ENCODE assay signal across 20 cellular contexts in the genomic region with DNA sequence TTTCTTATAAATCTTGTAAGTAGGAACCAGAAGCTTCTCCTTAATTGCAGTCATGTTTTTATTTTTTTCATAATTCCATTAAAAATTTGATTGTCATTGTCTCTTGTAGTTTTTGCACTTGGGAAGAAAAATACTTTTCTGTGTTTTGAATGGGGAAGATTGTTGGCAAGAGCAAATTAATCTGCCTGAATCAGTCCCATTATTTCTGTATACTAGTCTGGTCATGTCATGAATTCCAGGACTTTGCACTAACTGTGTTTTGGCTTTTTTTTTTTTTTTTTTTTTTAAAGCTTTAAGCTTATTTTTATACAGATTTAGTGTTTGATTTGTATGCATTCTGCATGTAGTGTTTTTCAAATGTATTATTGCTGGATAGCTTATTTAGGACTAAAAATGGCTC. TPM values are rescaled to one million over a fixed set of nuclear protein-coding genes. Genes with fewer than 3 reads are reported as not detected.
DNase-seq lines count a peak whose midpoint lies in the region; ATAC-seq, FAIRE-seq and TF ChIP-seq lines count a peak whose summit lies in the region.
"Had no signal": no experiment of that assay in that cellular context is flagged by ENCODE, and none has a peak within 500 bp of the region (broad histone marks: within the 10 kb centered on the region; RNA-seq: fewer than 3 reads in every experiment).

No MANE protein-coding gene starts in this region.

- H4K20me1 ChIP-seq in mammary epithelial cell (ENCODE audit: insufficient read depth, low read length), result no peaks in the 10 kb centered on the region

- in situ Hi-C loops in mammary epithelial cell (cut with MboI; ENCODE audit: low sequenced_read_pairs in 2 of 2), result no loop called here

- H3K36me3 ChIP-seq in mammary epithelial cell (ENCODE audit: insufficient read depth, low read length), result peaks cover 11% of the 10 kb centered on the region

- H3K36me3 Mint-ChIP-seq in MCF 10A (ENCODE audit: insufficient read depth, unreplicated experiment), result peaks cover 41% of the 10 kb centered on the region
- peaks cover 34% of the 10 kb centered on the region for H3K36me3 Mint-ChIP-seq in activated CD8-positive, alpha-beta T cell treated with anti-CD3 and anti-CD28 coated beads for 36 hours (ENCODE audit: low read depth)

- FAIRE-seq in frontal cortex (lab: Jason Lieb, UNC), result peak; percentile 70
- FAIRE-seq: A549, GM19239, H1, HepG2 had no signal

- intact Hi-C loops in mammary epithelial cell (cut with micrococcal nuclease), result no loop called here
- intact Hi-C loops in MCF 10A (cut with micrococcal nuclease), result no loop called here
- intact Hi-C loops in activated CD8-positive, alpha-beta T cell treated with anti-CD3 and anti-CD28 coated beads for 36 hours (cut with micrococcal nuclease), result no loop called here

- no peaks in the 10 kb centered on the region for H3K27me3 ChIP-seq in mammary epithelial cell (ENCODE audit: insufficient read depth, low read length)

- no peak for ATAC-seq in GM18498 (IDR thresholded peaks at IDR 0.05; ENCODE audit: unreplicated experiment)
- no peak for ATAC-seq in activated CD8-positive, alpha-beta T cell treated with anti-CD3 and anti-CD28 coated beads for 36 hours
- ATAC-seq: A549, HepG2 had no signal

- no peak overlapping the region for H3K9ac ChIP-seq in mammary epithelial cell (ENCODE audit: insufficient read depth, low read length)

- H3K4me3 ChIP-seq in mammary epithelial cell (replicated peaks in 1 of 3; ENCODE audit: insufficient read depth in 1 of 3, low read depth in 2 of 3, low read length in 3 of 3) (peak overlapping the region in 1 of 3 experiments; percentile 5), epithelial cell of esophagus (ENCODE audit: low read length) (no peak overlapping the region)
- H3K4me3 ChIP-seq: A549 had no signal

- peak overlapping the region; percentile 1 for H3K27ac ChIP-seq in mammary epithelial cell (ENCODE audit: insufficient read depth, low read depth, low read length)
- H3K27ac ChIP-seq: 22Rv1, A549, C4-2B had no signal

- peaks cover 15% of the 10 kb centered on the region for H3K79me2 ChIP-seq in mammary epithelial cell (ENCODE audit: insufficient read depth, low read length)

- POLR2A ChIA-PET in MCF 10A (lab: Yijun Ruan, JAX), result interaction anchor here (0.7 to 3.5 kb wide), 13 partner anchors 9 to 86 kb away, joined by 3 to 19 read pairs (median 5); a partner anchor contains a TSS
- POLR2A ChIA-PET in activated CD8-positive, alpha-beta T cell treated with anti-CD3 and anti-CD28 coated beads for 36 hours (lab: Charles Lee), result no interaction called here

- peak overlapping the region; percentile 62 for H3K4me2 ChIP-seq in mammary epithelial cell (ENCODE audit: insufficient read depth, low read depth, low read length)
- H3K4me2 ChIP-seq: A549 had no signal

- BruUV-seq in mammary epithelial cell (replicated peaks; lab: Mats Ljungman, UMichigan), result no TSS peak
- no TSS peak for BruUV-seq in MCF 10A (replicated peaks; lab: Mats Ljungman, UMichigan)

- no peaks in the 10 kb centered on the region for H3K9me3 Mint-ChIP-seq in MCF 10A (ENCODE audit: unreplicated experiment)
- H3K9me3 Mint-ChIP-seq in activated CD8-positive, alpha-beta T cell treated with anti-CD3 and anti-CD28 coated beads for 36 hours, result no peaks in the 10 kb centered on the region
- H3K9me3 Mint-ChIP-seq: CD4-positive, alpha-beta T cell; H9 had no signal

- peaks cover 27% of the 10 kb centered on the region for H3K4me1 ChIP-seq in mammary epithelial cell (ENCODE audit: insufficient read depth, low read length)

- H3K27me3 Mint-ChIP-seq in MCF 10A (ENCODE audit: insufficient read depth, unreplicated experiment), result no peaks in the 10 kb centered on the region
- no peaks in the 10 kb centered on the region for H3K27me3 Mint-ChIP-seq in activated CD8-positive, alpha-beta T cell treated with anti-CD3 and anti-CD28 coated beads for 36 hours
- H3K27me3 Mint-ChIP-seq: CD4-positive, alpha-beta T cell had no signal

- no peak for TF ChIP-seq CTCF in mammary epithelial cell (conservative IDR thresholded peaks at IDR 0.05 in 1 of 2, IDR thresholded peaks at IDR 0.05 in 1 of 2; ENCODE audit: extremely low read depth in 1 of 2, insufficient read depth in 1 of 2, low read depth in 1 of 2, low read length in 2 of 2)
- TF ChIP-seq CTCF in MCF 10A (IDR thresholded peaks at IDR 0.05; ENCODE audit: unreplicated experiment), result no peak
- no peak for TF ChIP-seq CTCF in epithelial cell of esophagus (IDR thresholded peaks at IDR 0.05; ENCODE audit: insufficient read depth, low read depth, low read length, missing control alignments)
- TF ChIP-seq CTCF in activated CD8-positive, alpha-beta T cell treated with anti-CD3 and anti-CD28 coated beads for 36 hours (IDR thresholded peaks at IDR 0.05), result no peak

- CTCF ChIA-PET in mammary epithelial cell (lab: Charles Lee; ENCODE audit: low non-redundant PET), result no interaction called here
- CTCF ChIA-PET in MCF 10A (lab: Yijun Ruan, JAX), result interaction anchor here (0.6 to 1.9 kb wide), 6 partner anchors 18 to 247 kb away, joined by 3 to 9 read pairs (median 5); a partner anchor contains a TSS
- CTCF ChIA-PET in activated CD8-positive, alpha-beta T cell treated with anti-CD3 and anti-CD28 coated beads for 36 hours (lab: Charles Lee), result interaction anchor here (1.3 kb wide), 1 partner anchor 18 kb away, joined by 6 read pairs; no protein-coding TSS in a partner anchor

- H3K9me3 ChIP-seq in mammary epithelial cell (replicated peaks; ENCODE audit: insufficient read depth, low read length), result no peaks in the 10 kb centered on the region
- H3K9me3 ChIP-seq: A549 had no signal

- dilution Hi-C loops in mammary epithelial cell (cut with HindIII; ENCODE audit: low sequenced_read_pairs), result no loop called here

- H2AFZ ChIP-seq in mammary epithelial cell (ENCODE audit: low read depth, low read length), result no peak overlapping the region

- peaks cover 14% of the 10 kb centered on the region for H3K4me1 Mint-ChIP-seq in MCF 10A (ENCODE audit: insufficient read depth, unreplicated experiment)
- H3K4me1 Mint-ChIP-seq in activated CD8-positive, alpha-beta T cell treated with anti-CD3 and anti-CD28 coated beads for 36 hours (ENCODE audit: low read depth), result no peaks in the 10 kb centered on the region
- H3K4me1 Mint-ChIP-seq: H9 had no signal

- DNase-seq in mammary epithelial cell, result peak; percentile 20
- no peak for DNase-seq in MCF 10A (ENCODE audit: unreplicated experiment)
- DNase-seq in epithelial cell of esophagus (ENCODE audit: low read depth), result peak; percentile 50
- no peak for DNase-seq in frontal cortex (ENCODE audit: low spot score in 2 of 2)
- no peak for DNase-seq in NCI-H345 treated with DMSO at 0.1 percent for 48 hours (lab: John Stamatoyannopoulos, UW; ENCODE audit: unreplicated experiment)
- no peak for DNase-seq in NCI-H524 (lab: John Stamatoyannopoulos, UW)
- no peak for DNase-seq in activated CD8-positive, alpha-beta T cell treated with anti-CD3 and anti-CD28 coated beads for 36 hours
- DNase-seq: AML-193; Calu3; CD4-positive, alpha-beta T cell; DMS79 treated with DMSO at 0.1 percent for 48 hours; GF-D8; H9 had no signal

- no peak overlapping the region for H3K27ac Mint-ChIP-seq in MCF 10A (ENCODE audit: low read depth, unreplicated experiment)
- H3K27ac Mint-ChIP-seq in activated CD8-positive, alpha-beta T cell treated with anti-CD3 and anti-CD28 coated beads for 36 hours, result no peak overlapping the region
- H3K27ac Mint-ChIP-seq: CD4-positive, alpha-beta T cell; H9 had no signal

- no peak overlapping the region for H3K4me3 Mint-ChIP-seq in MCF 10A (ENCODE audit: unreplicated experiment)
- H3K4me3 Mint-ChIP-seq in activated CD8-positive, alpha-beta T cell treated with anti-CD3 and anti-CD28 coated beads for 36 hours, result no peak overlapping the region
- H3K4me3 Mint-ChIP-seq: CD4-positive, alpha-beta T cell; H9 had no signal

RNA-seq across cellular contexts. Expression of a gene that starts 47.6 kb away (rescaled TPM):
- 10 to 100 TPM; 42.3 to 54.7 TPM for total RNA-seq in mammary epithelial cell
- polyA plus RNA-seq in mammary epithelial cell, result 13.2 TPM
- 26.8 TPM for polyA minus RNA-seq in mammary epithelial cell
- 33.8 and 37.3 TPM in 2 replicates for total RNA-seq in MCF 10A (2022)
- total RNA-seq in frontal cortex, result 35.5 TPM
- 10 to 100 TPM; 19.8 to 21.3 TPM for total RNA-seq in activated CD8-positive, alpha-beta T cell treated with anti-CD3 and anti-CD28 coated beads for 36 hours

Comparison
In these comparisons a context has a peak if more than half of its experiments do, and no peak if none do; other contexts are left out.
1. DNase-seq: peak in mammary epithelial cell (single experiment) and epithelial cell of esophagus (single experiment); none in MCF 10A (single experiment), frontal cortex (0 of 2), NCI-H345 treated with DMSO at 0.1 percent for 48 hours (single experiment), NCI-H524 (0 of 2) and activated CD8-positive, alpha-beta T cell treated with anti-CD3 and anti-CD28 coated beads for 36 hours (single experiment).